Comparison of ENCODE assay signal across 8 cellular contexts in genomic region chr11:7987560-7987883, GRCh38. TPM values are rescaled to one million over a fixed set of nuclear protein-coding genes. Genes with fewer than 3 reads are reported as not detected.
A peak's percentile ranks its signal among the peaks of the same experiment; 100 is the strongest.
DNase-seq lines count a peak whose midpoint lies in the region; ATAC-seq and TF ChIP-seq lines count a peak whose summit lies in the region.
"Not testable (repeated sequence)": the region's sequence is repeated elsewhere in the genome, so short reads cannot be mapped to it uniquely, and the experiment has no call there.

No MANE protein-coding gene starts in this region.

- H3K14ac ChIP-seq in trophoblast cell (ENCODE audit: low read length): not testable (repeated sequence)

- TF ChIP-seq RAD21 in SK-N-SH (IDR thresholded peaks at IDR 0.05; ENCODE audit: low read length): not testable (repeated sequence)

- not testable (repeated sequence) for H2BK120ac ChIP-seq in trophoblast cell (ENCODE audit: insufficient read depth, low read length, poor library complexity)

- intact Hi-C loops in right lobe of liver (cut with DNase I): loop anchor here (5.0 kb wide), 1 partner anchor 95 kb away; no protein-coding TSS in a partner anchor
- intact Hi-C loops in upper lobe of right lung (cut with DNase I): loop anchor here (10.0 kb wide), 1 partner anchor 93 kb away; no protein-coding TSS in a partner anchor

- H3K27ac ChIP-seq in DOHH2 (ENCODE audit: low read depth, low read length); SK-N-SH (ENCODE audit: low read depth in 2 of 2, low read length in 1 of 2); esophagus (ENCODE audit: low read depth in 2 of 2, low read length in 1 of 2); trophoblast cell (ENCODE audit: low read depth, low read length): not testable (repeated sequence)
- peak overlapping the region; percentile 37 to 55 (median 48) for H3K27ac ChIP-seq in right lobe of liver
- peak overlapping the region; percentile 49 for H3K27ac ChIP-seq in upper lobe of right lung

- not testable (repeated sequence) for DNase-seq in SK-N-SH; adipocyte (ENCODE audit: low read depth); right lobe of liver; trophoblast cell; upper lobe of right lung

- H4K8ac ChIP-seq in trophoblast cell (ENCODE audit: low read depth, low read length): peak overlapping the region; percentile 26

- H3K4me3 ChIP-seq in DOHH2 (ENCODE audit: low read length) (peak overlapping the region; percentile 78), SK-N-SH (ENCODE audit: low read depth in 2 of 2, low read length in 1 of 2) (peak overlapping the region; percentile 88 to 96), adipocyte (ENCODE audit: low read length) (peak overlapping the region; percentile 100), esophagus (ENCODE audit: low read depth in 1 of 2, low read length in 2 of 2) (peak overlapping the region; percentile 91), right lobe of liver (peak overlapping the region; percentile 79 to 81 (median 81)), trophoblast cell (ENCODE audit: low read depth, low read length) (peak overlapping the region; percentile 98), upper lobe of right lung (peak overlapping the region; percentile 75)

- not testable (repeated sequence) for H3K9me3 ChIP-seq in DOHH2 (ENCODE audit: control insufficient read depth, insufficient read depth, low read length); SK-N-SH; adipocyte (ENCODE audit: control insufficient read depth, low read length); esophagus (ENCODE audit: control insufficient read depth in 2 of 2, insufficient read depth in 1 of 2, low read depth in 1 of 2, low read length in 1 of 2); right lobe of liver; trophoblast cell (ENCODE audit: insufficient read depth, low read depth, low read length); upper lobe of right lung

- H3K79me2 ChIP-seq in DOHH2 (ENCODE audit: control insufficient read depth, low read length) (peaks cover 54% of the 10 kb centered on the region), SK-N-SH (ENCODE audit: insufficient read depth) (peaks cover 47% of the 10 kb centered on the region)
- H3K79me2 ChIP-seq in trophoblast cell (ENCODE audit: control insufficient read depth, insufficient read depth, low read length, poor library complexity): not testable (repeated sequence)

- H3F3A ChIP-seq in DOHH2 (ENCODE audit: control insufficient read depth, insufficient read depth); SK-N-SH (replicated peaks; ENCODE audit: insufficient read depth): not testable (repeated sequence)

- peak overlapping the region; percentile 76 for H3K9ac ChIP-seq in SK-N-SH
- peak overlapping the region; percentile 97 for H3K9ac ChIP-seq in adipocyte (ENCODE audit: low read length)
- H3K9ac ChIP-seq in trophoblast cell (ENCODE audit: low read length): peak overlapping the region; percentile 67

- CTCF ChIA-PET in SK-N-SH (lab: Yijun Ruan, JAX): interaction anchor here (0.6 to 2.6 kb wide), 48 partner anchors 10 to 968 kb away, joined by 3 to 76 read pairs (median 4); partner anchors contain the start of genes NLRP10 and RIC3

- peaks cover 15% of the 10 kb centered on the region for H4K20me1 ChIP-seq in DOHH2 (ENCODE audit: control insufficient read depth, insufficient read depth, low read depth, low read length)
- not testable (repeated sequence) for H4K20me1 ChIP-seq in SK-N-SH (ENCODE audit: insufficient read depth)

- POLR2A ChIA-PET in SK-N-SH (lab: Yijun Ruan, JAX): interaction anchor here (1.1 kb wide), 1 partner anchor 102 kb away, joined by 3 read pairs; no protein-coding TSS in a partner anchor

- not testable (repeated sequence) for H3K79me1 ChIP-seq in trophoblast cell (ENCODE audit: low read length)

- TF ChIP-seq CTCF in DOHH2 (IDR thresholded peaks at IDR 0.05; ENCODE audit: low read depth, low read length, poor library complexity, severe bottlenecking); SK-N-SH (IDR thresholded peaks at IDR 0.05); right lobe of liver (IDR thresholded peaks at IDR 0.05); upper lobe of right lung (IDR thresholded peaks at IDR 0.05): not testable (repeated sequence)

- peak; percentile 1 for ATAC-seq in HG03378 (IDR thresholded peaks at IDR 0.05; ENCODE audit: unreplicated experiment)
- not testable (repeated sequence) for ATAC-seq in right lobe of liver, upper lobe of right lung

- not testable (repeated sequence) for H3K18ac ChIP-seq in trophoblast cell (ENCODE audit: low read length)

- under 1% methylated on average over 6 of the region's 13 CpGs for WGBS in SK-N-SH (ENCODE audit: low lambda C conversion rate)
- WGBS in esophagus, 2 donors: 0% methylated on average over 7 to 9 of the region's 13 CpGs
- WGBS in right lobe of liver (ENCODE audit: insufficient coverage, low coverage, low lambda C conversion rate, missing lambda C conversion rate): 0% methylated on average over 7 of the region's 13 CpGs
- no CpG with 5 or more reads among the region's 13 CpGs for WGBS in trophoblast cell (ENCODE audit: extremely low coverage, insufficient coverage, insufficient read length)

- not testable (repeated sequence) for H3K9me2 ChIP-seq in DOHH2 (replicated peaks; ENCODE audit: control insufficient read depth, low read length); SK-N-SH

- not testable (repeated sequence) for H3K27me3 ChIP-seq in DOHH2 (ENCODE audit: control insufficient read depth, low read length); SK-N-SH (ENCODE audit: insufficient read depth); adipocyte (replicated peaks; ENCODE audit: control insufficient read depth, insufficient read depth, low read length); esophagus (ENCODE audit: control insufficient read depth in 1 of 2, insufficient read depth in 2 of 2, low read length in 2 of 2); right lobe of liver; trophoblast cell (ENCODE audit: insufficient read depth, low read length); upper lobe of right lung

- peaks cover 33% of the 10 kb centered on the region for H3K4me1 ChIP-seq in DOHH2 (ENCODE audit: control insufficient read depth, low read length)
- H3K4me1 ChIP-seq in SK-N-SH (ENCODE audit: control insufficient read depth in 1 of 2, insufficient read depth in 2 of 2, low read depth in 1 of 2, low read length in 1 of 2): peaks cover 7 to 12% of the 10 kb centered on the region in 2 experiments
- H3K4me1 ChIP-seq in adipocyte (ENCODE audit: control insufficient read depth, insufficient read depth, low read length): peaks cover 26% of the 10 kb centered on the region
- H3K4me1 ChIP-seq in esophagus (ENCODE audit: control insufficient read depth in 2 of 2, insufficient read depth in 2 of 2, low read length in 1 of 2); trophoblast cell (ENCODE audit: control insufficient read depth in 1 of 2, insufficient read depth in 2 of 2, low read length in 2 of 2): not testable (repeated sequence)
- peaks cover 0 to 22% (median 8%) of the 10 kb centered on the region in 4 donors for H3K4me1 ChIP-seq in right lobe of liver
- peaks cover 33% of the 10 kb centered on the region for H3K4me1 ChIP-seq in upper lobe of right lung

- not testable (repeated sequence) for TF ChIP-seq EP300 in SK-N-SH (IDR thresholded peaks at IDR 0.05; ENCODE audit: borderline replicate concordance in 1 of 2, low read depth in 1 of 2, low read length in 1 of 2)

- not testable (repeated sequence) for H2BK5ac ChIP-seq in trophoblast cell (ENCODE audit: low read depth, low read length, poor library complexity)

- not testable (repeated sequence) for H2AFZ ChIP-seq in SK-N-SH (ENCODE audit: low read depth); trophoblast cell (ENCODE audit: insufficient read depth, low read length, poor library complexity)

- H3K4me2 ChIP-seq in DOHH2 (ENCODE audit: low read length) (peak overlapping the region; percentile 73), SK-N-SH (peak overlapping the region; percentile 83), trophoblast cell (ENCODE audit: low read length) (peak overlapping the region; percentile 88)

- H3K23ac ChIP-seq in trophoblast cell (ENCODE audit: low read length): not testable (repeated sequence)

- peak; percentile 4 for TF ChIP-seq POLR2A in right lobe of liver (IDR thresholded peaks at IDR 0.05)

- H4K91ac ChIP-seq in trophoblast cell (ENCODE audit: low read depth, low read length): not testable (repeated sequence)

- not testable (repeated sequence) for H2AK5ac ChIP-seq in trophoblast cell (ENCODE audit: low read length)

- H3K4ac ChIP-seq in trophoblast cell (ENCODE audit: low read depth, low read length): peak overlapping the region; percentile 72

- H2BK12ac ChIP-seq in trophoblast cell (ENCODE audit: low read length): not testable (repeated sequence)

- H4K12ac ChIP-seq in trophoblast cell (ENCODE audit: low read depth, low read length): not testable (repeated sequence)

- H3K36me3 ChIP-seq in DOHH2 (ENCODE audit: control insufficient read depth, low read length): peaks cover 45% of the 10 kb centered on the region
- H3K36me3 ChIP-seq in SK-N-SH (replicated peaks in 1 of 2; ENCODE audit: control insufficient read depth in 1 of 2, insufficient read depth in 2 of 2, low read length in 1 of 2): peaks cover 24 to 28% of the 10 kb centered on the region in 2 experiments
- H3K36me3 ChIP-seq in adipocyte (ENCODE audit: control insufficient read depth, insufficient read depth, low read length, severe bottlenecking): peaks cover 18% of the 10 kb centered on the region
- not testable (repeated sequence) for H3K36me3 ChIP-seq in esophagus (ENCODE audit: control insufficient read depth in 2 of 2, insufficient read depth in 2 of 2, low read length in 1 of 2)
- peaks cover 0 to 12% (median 2%) of the 10 kb centered on the region in 4 donors for H3K36me3 ChIP-seq in right lobe of liver
- peaks cover 6 to 16% of the 10 kb centered on the region in 2 experiments for H3K36me3 ChIP-seq in trophoblast cell (ENCODE audit: control insufficient read depth in 1 of 2, insufficient read depth in 2 of 2, low read length in 2 of 2)
- peaks cover 30% of the 10 kb centered on the region for H3K36me3 ChIP-seq in upper lobe of right lung

RNA-seq across cellular contexts. Expression of gene EIF3F, which starts 0.4 kb away (rescaled TPM):
- polyA plus RNA-seq in SK-N-SH (2012; rRNA removed) (213 and 341 TPM in 2 replicates), esophagus (100 to 1,000 TPM in 1 of 2 donors, 10 to 100 TPM in 1; 80.4 to 406 TPM)
- 295 and 390 TPM in 2 replicates for polyA plus RNA-seq in SK-N-SH (2012; cell fraction: cytosol; rRNA removed)
- 199 TPM in 2 replicates for polyA plus RNA-seq in SK-N-SH (2012; cell fraction: nucleus; rRNA removed)
- total RNA-seq in right lobe of liver (10 to 100 TPM; 69.9 to 97.0 (median 84.0) TPM), upper lobe of right lung (200 TPM)
- polyA plus RNA-seq in trophoblast cell (2013): 560 and 594 TPM in 2 replicates

RNA-seq across cellular contexts. Expression of gene NLRP10, which starts 22.3 kb away (rescaled TPM):
- 0.05 and 0.39 TPM in 2 replicates for polyA plus RNA-seq in SK-N-SH (2012; rRNA removed)
- 0.15 and 0.39 TPM in 2 replicates for polyA plus RNA-seq in SK-N-SH (2012; cell fraction: cytosol; rRNA removed)
- polyA plus RNA-seq in SK-N-SH (2012; cell fraction: nucleus; rRNA removed): 0.13 and 0.27 TPM in 2 replicates
- not detected for polyA plus RNA-seq in esophagus
- not detected for total RNA-seq in right lobe of liver
- polyA plus RNA-seq in trophoblast cell (2013): 0.04 and 0.15 TPM in 2 replicates
- not detected for total RNA-seq in upper lobe of right lung

RNA-seq across cellular contexts. Expression of gene OR10A3, which starts 46.0 kb away (rescaled TPM):
- not detected in 2 replicates for polyA plus RNA-seq in SK-N-SH (2012; rRNA removed)
- not detected in 2 replicates for polyA plus RNA-seq in SK-N-SH (2012; cell fraction: cytosol; rRNA removed)
- 0.04 TPM in 1 of 2 replicates, not detected in the other for polyA plus RNA-seq in SK-N-SH (2012; cell fraction: nucleus; rRNA removed)
- polyA plus RNA-seq in esophagus: not detected
- total RNA-seq in right lobe of liver: not detected
- not detected in 2 replicates for polyA plus RNA-seq in trophoblast cell (2013)
- total RNA-seq in upper lobe of right lung: not detected

RNA-seq across cellular contexts. Expression of gene OR10A6, which starts 56.5 kb away (rescaled TPM):
- polyA plus RNA-seq in SK-N-SH (2012; rRNA removed) (0.02 TPM in 1 of 2 replicates, not detected in the other), esophagus (not detected)
- 0.01 and 0.03 TPM in 2 replicates for polyA plus RNA-seq in SK-N-SH (2012; cell fraction: cytosol; rRNA removed)
- 0.05 TPM in 1 of 2 replicates, not detected in the other for polyA plus RNA-seq in SK-N-SH (2012; cell fraction: nucleus; rRNA removed)
- total RNA-seq in right lobe of liver (not detected), upper lobe of right lung (not detected)
- not detected in 2 replicates for polyA plus RNA-seq in trophoblast cell (2013)
